In genomic region chr22:28103596-28103995, GRCh38 we compare ENCODE assay signal across 19 cellular contexts.
"Had no signal": no experiment of that assay in that cellular context is flagged by ENCODE, and none has a peak within 500 bp of the region (broad histone marks: within the 10 kb centered on the region; RNA-seq: fewer than 3 reads in every experiment).

No MANE protein-coding gene starts in this region.

- H3K27ac ChIP-seq: body of pancreas, hepatocyte had no signal

- H3K4me3 ChIP-seq: body of pancreas, hepatocyte, lung, spleen had no signal

- ATAC-seq: activated CD8-positive, alpha-beta memory T cell treated with anti-CD3 and anti-CD28 coated beads, Interleukin-2, amount 10 ng/mL, durations not matched to agents 7 days and 5 days; body of pancreas; naive thymus-derived CD4-positive, alpha-beta T cell had no signal

- DNase-seq: activated CD4-positive, alpha-beta T cell treated with anti-CD3 and anti-CD28 coated beads, Interleukin-2, amount 50 U/mL, for 4 hours; activated CD4-positive, CD25-positive, alpha-beta regulatory T cell treated with anti-CD3 and anti-CD28 coated beads, Interleukin-2, amount 50 U/mL, for 72 hours; activated CD8-positive, alpha-beta memory T cell treated with anti-CD3 and anti-CD28 coated beads, Interleukin-2, amount 10 ng/mL, durations not matched to agents 7 days and 5 days; activated effector memory CD4-positive, alpha-beta T cell treated with Interleukin-2 at 50 U/mL for 16 hours; activated T-cell treated with anti-CD3 and anti-CD28 coated beads, Interleukin-2, amount 50 U/mL, for 24 hours; amniotic stem cell; body of pancreas; cerebellar nuclear complex; endodermal cell; naive thymus-derived CD4-positive, alpha-beta T cell; retina; spleen; stimulated activated CD4-positive, alpha-beta T cell treated with anti-CD3 and anti-CD28 coated beads, Interleukin-1b, Interleukin-23, amount 100 ng/mL, for 48 hours; stimulated activated naive CD4-positive, alpha-beta T cell; substantia nigra; SW 1271; trophoblast cell had no signal

- H3K4me1 ChIP-seq: body of pancreas had no signal

- H3K9me3 ChIP-seq: body of pancreas, spleen had no signal

- H3K27me3 ChIP-seq: body of pancreas, hepatocyte, spleen had no signal
